11 cellular contexts compared by ENCODE assay signal in the genomic region with DNA sequence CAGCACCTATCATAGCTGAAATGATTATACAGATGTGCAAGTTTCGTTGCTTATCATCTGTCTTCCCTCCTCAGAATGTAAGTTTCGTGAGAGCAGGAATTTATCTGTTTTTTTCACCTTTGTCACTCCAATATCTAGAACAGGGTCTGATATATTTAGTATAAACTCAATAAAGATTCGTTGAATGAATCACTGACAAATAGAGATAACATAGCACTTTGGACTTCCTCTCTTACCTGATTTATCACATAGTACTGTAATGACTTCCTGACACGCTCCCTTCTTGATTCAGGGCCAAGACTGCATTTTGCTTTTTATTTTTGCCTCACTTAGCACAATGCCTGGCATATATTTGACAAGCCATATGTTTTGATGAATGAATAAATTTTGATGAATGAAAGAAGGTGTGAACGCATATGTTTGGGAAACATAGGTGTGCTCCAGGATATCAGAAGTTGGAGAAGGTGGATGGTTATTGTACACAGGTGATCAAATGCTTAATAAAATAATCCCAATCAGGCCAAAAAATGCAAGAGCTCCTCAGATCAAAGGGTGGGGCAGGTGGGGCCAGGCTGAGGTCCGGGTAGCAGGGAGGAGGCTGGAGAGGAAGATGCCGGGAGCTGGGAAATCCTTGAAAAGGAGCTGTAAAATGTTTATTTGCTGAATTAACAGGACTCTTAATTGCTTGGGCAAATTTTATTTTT. TPM values are rescaled to one million over a fixed set of nuclear protein-coding genes. Genes with fewer than 3 reads are reported as not detected.
DNase-seq lines count a peak whose midpoint lies in the region; ATAC-seq, FAIRE-seq and TF ChIP-seq lines count a peak whose summit lies in the region.
"Had no signal": no experiment of that assay in that cellular context is flagged by ENCODE, and none has a peak within 500 bp of the region (broad histone marks: within the 10 kb centered on the region; RNA-seq: fewer than 3 reads in every experiment).

No MANE protein-coding gene starts in this region.

- no peak for DNase-seq in activated T-cell treated with anti-CD3 and anti-CD28 coated beads, Interleukin-2, amount 50 U/mL, for 72 hours
- no peak for DNase-seq in activated T-cell treated with anti-CD3 and anti-CD28 coated beads, Interleukin-2, amount 50 U/mL, for 48 hours
- DNase-seq in NOMO-1 treated with dmso at 0.1 percent for 144 hours (lab: John Stamatoyannopoulos, UW; ENCODE audit: unreplicated experiment) = peak; percentile 73
- DNase-seq in bronchial epithelial cell (ENCODE audit: low read depth) = peak; percentile 35
- DNase-seq in transverse colon = peak; percentile 27
- no peak for DNase-seq in epidermal melanocyte (ENCODE audit: insufficient read length, low spot score)
- DNase-seq in foreskin keratinocyte = no peak
- DNase-seq: DMS79, mesenchymal stem cell had no signal

- TF ChIP-seq CTCF in bronchial epithelial cell (IDR thresholded peaks at IDR 0.05; ENCODE audit: insufficient read depth, low read length, severe bottlenecking) (no peak), transverse colon (IDR thresholded peaks at IDR 0.05) (no peak), foreskin keratinocyte (conservative IDR thresholded peaks at IDR 0.05) (no peak)

- no peaks in the 10 kb centered on the region for H3K27me3 Mint-ChIP-seq in activated T-cell treated with anti-CD3 and anti-CD28 coated beads, Interleukin-2, amount 50 U/mL, for 72 hours (ENCODE audit: low read depth)

- peaks cover 70% of the 10 kb centered on the region for H3K4me1 Mint-ChIP-seq in activated T-cell treated with anti-CD3 and anti-CD28 coated beads, Interleukin-2, amount 50 U/mL, for 72 hours (ENCODE audit: low read depth)

- H3K36me3 ChIP-seq in bronchial epithelial cell (ENCODE audit: control insufficient read depth, insufficient read depth, low read length) = no peaks in the 10 kb centered on the region
- no peaks in the 10 kb centered on the region for H3K36me3 ChIP-seq in transverse colon

- TF ChIP-seq POLR2A in transverse colon (IDR thresholded peaks at IDR 0.05) = no peak

- H3K9me3 Mint-ChIP-seq in activated T-cell treated with anti-CD3 and anti-CD28 coated beads, Interleukin-2, amount 50 U/mL, for 72 hours = no peaks in the 10 kb centered on the region

- H3K27me3 ChIP-seq in bronchial epithelial cell (ENCODE audit: control insufficient read depth, insufficient read depth, low read length) (peaks cover 4% of the 10 kb centered on the region), transverse colon (no peaks in the 10 kb centered on the region), foreskin keratinocyte (no peaks in the 10 kb centered on the region)

- in situ Hi-C loops in transverse colon (cut with MboI; ENCODE audit: low pct_ligation_motif_present in 1 of 4, low pct_unique_long_range_greater_than_20kb in 1 of 4, low sequenced_read_pairs in 3 of 4) = loop anchor here (10.0 to 25.0 kb wide), 6 partner anchors 148 to 441 kb away; a partner anchor contains a TSS

- peak; percentile 64 to 75 for ATAC-seq in activated T-cell treated with anti-CD3 and anti-CD28 coated beads, Interleukin-2, amount 50 U/mL, for 72 hours (replicated peaks in 1 of 2)
- no peak for ATAC-seq in foreskin keratinocyte
- ATAC-seq in GM21381 (IDR thresholded peaks at IDR 0.05; ENCODE audit: unreplicated experiment) = no peak
- ATAC-seq: GM12878 had no signal

- TF ChIP-seq EP300 in transverse colon (IDR thresholded peaks at IDR 0.05; ENCODE audit: low read depth) = no peak

- H3K4me3 Mint-ChIP-seq in activated T-cell treated with anti-CD3 and anti-CD28 coated beads, Interleukin-2, amount 50 U/mL, for 72 hours = peak overlapping the region; percentile 43 to 77

- no peak for FAIRE-seq in bronchial epithelial cell (lab: Jason Lieb, UNC)
- FAIRE-seq: GM12878 had no signal

- H3K4me1 ChIP-seq in transverse colon = peaks cover 11 to 38% (median 12%) of the 10 kb centered on the region in 4 donors
- peaks cover 10% of the 10 kb centered on the region for H3K4me1 ChIP-seq in foreskin keratinocyte

- H3K27ac ChIP-seq in transverse colon (peak overlapping the region in 2 of 4 donors; percentile 19 to 23), foreskin keratinocyte (no peak overlapping the region)

- WGBS in transverse colon (ENCODE audit: low coverage in 1 of 2), 2 donors = 44 to 48% methylated on average over 7 of the region's 7 CpGs

- no peak overlapping the region for H3K4me3 ChIP-seq in bronchial epithelial cell (ENCODE audit: low read depth, low read length)
- H3K4me3 ChIP-seq in transverse colon = no peak overlapping the region
- H3K4me3 ChIP-seq: GM12878 had no signal

- H3K36me3 Mint-ChIP-seq in activated T-cell treated with anti-CD3 and anti-CD28 coated beads, Interleukin-2, amount 50 U/mL, for 72 hours (ENCODE audit: insufficient read depth in 2 of 2) = no peaks in the 10 kb centered on the region

- peak overlapping the region; percentile 94 for H3K27ac Mint-ChIP-seq in activated T-cell treated with anti-CD3 and anti-CD28 coated beads, Interleukin-2, amount 50 U/mL, for 72 hours

- intact Hi-C loops in transverse colon (cut with DNase I; ENCODE audit: low total_unique reads) = no loop called here

- no peaks in the 10 kb centered on the region for H3K9me3 ChIP-seq in transverse colon

RNA-seq across cellular contexts. Expression of a gene that starts 33.0 kb away (rescaled TPM):
- 100 to 1,000 TPM; 334 to 429 TPM for total RNA-seq in activated T-cell treated with anti-CD3 and anti-CD28 coated beads, Interleukin-2, amount 50 U/mL, for 72 hours
- 29.2 and 35.3 TPM in 2 replicates for total RNA-seq in bronchial epithelial cell
- total RNA-seq in transverse colon = 100 to 1,000 TPM in 1 of 4 donors, 10 to 100 TPM in 2, 1 to 10 TPM in 1; 6.8 to 102 (median 24.0) TPM
- total RNA-seq in foreskin keratinocyte = 11.5 and 17.1 TPM in 2 replicates
- polyA plus RNA-seq in foreskin keratinocyte = 9.1 and 11.0 TPM in 2 replicates

RNA-seq across cellular contexts. Expression of a gene that starts 54.6 kb away (rescaled TPM):
- total RNA-seq in activated T-cell treated with anti-CD3 and anti-CD28 coated beads, Interleukin-2, amount 50 U/mL, for 72 hours = 10 to 100 TPM; 23.2 to 24.4 TPM
- total RNA-seq in bronchial epithelial cell (4.7 and 6.7 TPM in 2 replicates), transverse colon (10 to 100 TPM in 3 of 4 donors, 1 to 10 TPM in 1; 9.0 to 15.7 (median 12.6) TPM), foreskin keratinocyte (11.0 and 11.1 TPM in 2 replicates)
- 6.3 and 7.3 TPM in 2 replicates for polyA plus RNA-seq in foreskin keratinocyte

RNA-seq across cellular contexts. Expression of a gene that starts 55.0 kb away (rescaled TPM):
- 1 to 10 TPM; 6.8 to 9.3 TPM for total RNA-seq in activated T-cell treated with anti-CD3 and anti-CD28 coated beads, Interleukin-2, amount 50 U/mL, for 72 hours
- total RNA-seq in bronchial epithelial cell (0.26 and 0.38 TPM in 2 replicates), transverse colon (1 to 10 TPM in 2 of 4 donors, under 1 TPM in 1, not detected in 1; 0.41 to 1.4 (median 1.1) TPM), foreskin keratinocyte (0.63 and 0.78 TPM in 2 replicates)
- 0.44 and 0.60 TPM in 2 replicates for polyA plus RNA-seq in foreskin keratinocyte

Comparison
In these comparisons a context has a peak if more than half of its experiments do, and no peak if none do; other contexts are left out.
1. ATAC-seq: peak in activated T-cell treated with anti-CD3 and anti-CD28 coated beads, Interleukin-2, amount 50 U/mL, for 72 hours (2 of 2); none in foreskin keratinocyte (single experiment) and GM21381 (single experiment).
2. DNase-seq: peak in NOMO-1 treated with dmso at 0.1 percent for 144 hours (single experiment), bronchial epithelial cell (single experiment) and transverse colon (single experiment); none in activated T-cell treated with anti-CD3 and anti-CD28 coated beads, Interleukin-2, amount 50 U/mL, for 72 hours (0 of 2), activated T-cell treated with anti-CD3 and anti-CD28 coated beads, Interleukin-2, amount 50 U/mL, for 48 hours (0 of 2), epidermal melanocyte (single experiment) and foreskin keratinocyte (0 of 2).